Comparison of ENCODE assay signal across 13 cellular contexts in genomic region chr12:49909328-49909727, GRCh38. TPM values are rescaled to one million over a fixed set of nuclear protein-coding genes. Genes with fewer than 3 reads are reported as not detected.
"Had no signal": no experiment of that assay in that cellular context is flagged by ENCODE, and none has a peak within 500 bp of the region (broad histone marks: within the 10 kb centered on the region; RNA-seq: fewer than 3 reads in every experiment).

No MANE protein-coding gene starts in this region.

- H3K27ac Mint-ChIP-seq: T-helper 2 cell treated with Interferon-gamma antibody and Interleukin-4, amounts not matched to agents 5 μg/mL and 100 μg/mL, for 36 hours had no signal

- H3K9ac ChIP-seq: parathyroid adenoma had no signal

- H3K27me3 ChIP-seq: vagina had no signal

- H3K36me3 ChIP-seq: tibial artery, vagina had no signal

- H3K36me3 Mint-ChIP-seq: immature natural killer cell had no signal

- H3K4me1 ChIP-seq: vagina had no signal

- DNase-seq: activated CD4-positive, CD25-positive, alpha-beta regulatory T cell treated with anti-CD3 and anti-CD28 coated beads, Interleukin-2, amount 50 U/mL, for 72 hours; activated gamma-delta T cell treated with Interleukin-2 at 50 U/mL for 16 hours; central memory CD4-positive, alpha-beta T cell; cortex of kidney; immature natural killer cell; left colon; tibial artery had no signal

- H3K9me3 Mint-ChIP-seq: immature natural killer cell; neural crest cell; T-helper 2 cell treated with Interferon-gamma antibody and Interleukin-4, amounts not matched to agents 5 μg/mL and 100 μg/mL, for 36 hours had no signal

- H3K4me3 Mint-ChIP-seq: immature natural killer cell; neural crest cell; T-helper 2 cell treated with Interferon-gamma antibody and Interleukin-4, amounts not matched to agents 5 μg/mL and 100 μg/mL, for 36 hours had no signal

- ATAC-seq: left colon had no signal

- H3K27ac ChIP-seq: parathyroid adenoma, tibial artery, vagina had no signal

- H3K4me3 ChIP-seq: tibial artery, vagina had no signal

RNA-seq across cellular contexts. Expression of gene AQP2, which starts 41.2 kb away (rescaled TPM):
- total RNA-seq: left colon, neural crest cell, skeletal muscle tissue, vagina had no signal
- polyA plus RNA-seq: esophagus, immature natural killer cell had no signal

RNA-seq across cellular contexts. Expression of gene AQP5, which starts 52.3 kb away (rescaled TPM):
- total RNA-seq: left colon, vagina had no signal
- polyA plus RNA-seq: immature natural killer cell had no signal
